ENCODE assay signal across 1 cellular context in the genomic region with DNA sequence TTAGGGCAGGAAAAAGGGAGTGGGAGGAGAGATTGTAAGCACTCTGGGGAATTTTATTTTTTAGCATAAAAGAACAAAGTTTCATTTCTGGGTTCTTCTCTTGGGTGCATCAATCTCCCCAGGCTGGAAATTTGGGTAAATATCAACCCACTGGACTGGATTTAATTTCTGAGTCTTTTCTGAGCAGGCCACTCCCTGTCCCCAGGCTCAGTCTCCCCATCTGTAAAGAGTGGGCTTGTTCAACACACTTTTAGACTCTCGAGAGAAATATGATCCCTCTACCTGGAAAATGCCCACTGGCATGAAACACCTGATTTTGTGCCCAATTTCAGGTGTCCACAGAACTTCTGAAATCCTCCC.
TF ChIP-seq lines count a peak whose summit lies in the region.

No MANE protein-coding gene starts in this region.

TF ChIP-seq in endothelial cell of umbilical vein, 7 proteins besides CTCF, POLR2A, EP300 and RAD21:
- TF ChIP-seq GATA2 (IDR thresholded peaks at IDR 0.05; ENCODE audit: insufficient read depth, insufficient read length, low read depth, low read length) (no peak), EZH2 (IDR thresholded peaks at IDR 0.05; ENCODE audit: borderline replicate concordance, low read depth, low read length, severe bottlenecking) (no peak), POLR2AphosphoS5 (IDR thresholded peaks at IDR 0.05; ENCODE audit: insufficient read depth, low read depth, low read length) (no peak), JUN (IDR thresholded peaks at IDR 0.05; ENCODE audit: borderline replicate concordance, insufficient read depth, insufficient read length, low read depth) (no peak), MYC (IDR thresholded peaks at IDR 0.05; ENCODE audit: low read depth, low read length) (no peak), FOS (IDR thresholded peaks at IDR 0.05; ENCODE audit: borderline replicate concordance, insufficient read depth, low read length) (no peak)
- TF ChIP-seq, protein P1, sequence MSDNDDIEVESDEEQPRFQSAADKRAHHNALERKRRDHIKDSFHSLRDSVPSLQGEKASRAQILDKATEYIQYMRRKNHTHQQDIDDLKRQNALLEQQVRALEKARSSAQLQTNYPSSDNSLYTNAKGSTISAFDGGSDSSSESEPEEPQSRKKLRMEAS (IDR thresholded peaks at IDR 0.05; ENCODE audit: insufficient read depth, insufficient read length) = no peak
